In the genomic region with DNA sequence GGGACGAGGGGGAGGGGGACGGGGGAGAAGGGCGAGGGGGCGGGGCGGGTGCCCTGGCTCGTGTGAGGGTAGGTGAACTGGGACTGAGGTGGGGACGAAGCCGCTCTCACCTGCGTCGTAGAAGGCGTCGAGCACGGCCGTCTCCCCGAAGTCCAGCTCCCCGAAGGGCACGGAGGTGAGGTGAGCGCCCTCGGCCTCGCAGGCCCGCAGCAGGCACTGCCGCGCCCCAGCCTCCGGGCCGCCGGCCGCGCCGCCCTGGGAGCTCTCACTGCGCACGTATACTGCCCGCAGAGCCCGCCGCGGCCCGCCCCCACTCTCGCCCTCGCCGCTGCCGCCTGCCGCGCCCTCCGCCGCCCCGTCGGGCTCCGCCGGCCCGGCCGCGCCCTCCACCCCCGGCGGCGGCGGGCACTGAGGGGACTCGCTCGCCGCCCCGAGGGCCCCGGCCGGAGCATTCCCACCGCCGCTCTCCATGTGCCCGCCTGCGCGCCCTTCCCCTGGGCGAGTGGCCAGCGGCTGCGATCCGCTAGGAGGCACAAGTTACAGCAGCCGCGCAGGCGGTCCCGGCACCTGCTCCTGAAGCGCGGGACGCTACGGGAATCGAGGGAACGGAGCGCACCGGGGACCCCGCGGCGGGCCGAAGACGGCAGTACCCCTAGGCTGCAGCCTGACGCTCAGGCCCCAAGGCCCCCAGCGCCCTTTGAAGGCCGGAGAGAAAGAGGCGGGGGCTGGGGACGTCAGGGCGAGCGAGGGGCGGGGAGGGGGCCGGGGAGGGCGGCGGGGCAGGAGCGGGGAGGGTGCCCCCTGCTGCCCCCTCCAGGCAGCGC, we compare ENCODE assay signal across 1 cellular context.
TF ChIP-seq lines count a peak whose summit lies in the region.

A gene with protein sequence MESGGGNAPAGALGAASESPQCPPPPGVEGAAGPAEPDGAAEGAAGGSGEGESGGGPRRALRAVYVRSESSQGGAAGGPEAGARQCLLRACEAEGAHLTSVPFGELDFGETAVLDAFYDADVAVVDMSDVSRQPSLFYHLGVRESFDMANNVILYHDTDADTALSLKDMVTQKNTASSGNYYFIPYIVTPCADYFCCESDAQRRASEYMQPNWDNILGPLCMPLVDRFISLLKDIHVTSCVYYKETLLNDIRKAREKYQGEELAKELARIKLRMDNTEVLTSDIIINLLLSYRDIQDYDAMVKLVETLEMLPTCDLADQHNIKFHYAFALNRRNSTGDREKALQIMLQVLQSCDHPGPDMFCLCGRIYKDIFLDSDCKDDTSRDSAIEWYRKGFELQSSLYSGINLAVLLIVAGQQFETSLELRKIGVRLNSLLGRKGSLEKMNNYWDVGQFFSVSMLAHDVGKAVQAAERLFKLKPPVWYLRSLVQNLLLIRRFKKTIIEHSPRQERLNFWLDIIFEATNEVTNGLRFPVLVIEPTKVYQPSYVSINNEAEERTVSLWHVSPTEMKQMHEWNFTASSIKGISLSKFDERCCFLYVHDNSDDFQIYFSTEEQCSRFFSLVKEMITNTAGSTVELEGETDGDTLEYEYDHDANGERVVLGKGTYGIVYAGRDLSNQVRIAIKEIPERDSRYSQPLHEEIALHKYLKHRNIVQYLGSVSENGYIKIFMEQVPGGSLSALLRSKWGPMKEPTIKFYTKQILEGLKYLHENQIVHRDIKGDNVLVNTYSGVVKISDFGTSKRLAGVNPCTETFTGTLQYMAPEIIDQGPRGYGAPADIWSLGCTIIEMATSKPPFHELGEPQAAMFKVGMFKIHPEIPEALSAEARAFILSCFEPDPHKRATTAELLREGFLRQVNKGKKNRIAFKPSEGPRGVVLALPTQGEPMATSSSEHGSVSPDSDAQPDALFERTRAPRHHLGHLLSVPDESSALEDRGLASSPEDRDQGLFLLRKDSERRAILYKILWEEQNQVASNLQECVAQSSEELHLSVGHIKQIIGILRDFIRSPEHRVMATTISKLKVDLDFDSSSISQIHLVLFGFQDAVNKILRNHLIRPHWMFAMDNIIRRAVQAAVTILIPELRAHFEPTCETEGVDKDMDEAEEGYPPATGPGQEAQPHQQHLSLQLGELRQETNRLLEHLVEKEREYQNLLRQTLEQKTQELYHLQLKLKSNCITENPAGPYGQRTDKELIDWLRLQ (N-terminal part only) (minus strand): TSS at position 718 of the 824 bp plus-strand sequence. CDS start 247 bp downstream, at position 471.

TF ChIP-seq in GM12891, 5 proteins besides CTCF, POLR2A, EP300 and RAD21:
- no peak for TF ChIP-seq SPI1 (IDR thresholded peaks at IDR 0.05; ENCODE audit: low read depth, low read length)
